In genomic region chr9:21836437-21837161, GRCh38 we compare ENCODE assay signal across 11 cellular contexts. TPM values are rescaled to one million over a fixed set of nuclear protein-coding genes. Genes with fewer than 3 reads are reported as not detected.
A peak's percentile ranks its signal among the peaks of the same experiment; 100 is the strongest.
DNase-seq lines count a peak whose midpoint lies in the region; ATAC-seq, FAIRE-seq and TF ChIP-seq lines count a peak whose summit lies in the region.
"Had no signal": no experiment of that assay in that cellular context is flagged by ENCODE, and none has a peak within 500 bp of the region (broad histone marks: within the 10 kb centered on the region; RNA-seq: fewer than 3 reads in every experiment).

No MANE protein-coding gene starts in this region.

- TF ChIP-seq RAD21 in HCT116 (IDR thresholded peaks at IDR 0.05; ENCODE audit: low read depth) = no peak; the same call in 1 of the 2 replicates

- H3K27ac Mint-ChIP-seq in activated naive CD8-positive, alpha-beta T cell treated with anti-CD3 and anti-CD28 coated beads, Interleukin-2, amount 50 U/mL, for 24 hours = no peak overlapping the region

- RAD21 ChIA-PET in HCT116 (lab: Charles Lee; ENCODE audit: low non-redundant PET in 1 of 2, low total read pairs in 2 of 2, uncharacterized antibody in 2 of 2, unreplicated experiment in 2 of 2) = interaction anchor here in 1 of 2 experiments (0.7 kb wide), 1 partner anchor 24 kb away, joined by 3 read pairs; no protein-coding TSS in a partner anchor

- H3K9me3 ChIP-seq in AG04450 (ENCODE audit: control insufficient read depth, insufficient read depth, low read length) (peaks cover 3% of the 10 kb centered on the region; the same call in 1 of the 2 replicates), HCT116 (ENCODE audit: control insufficient read depth in 1 of 2, insufficient read depth in 1 of 2, low read depth in 1 of 2, low read length in 2 of 2) (peaks cover 0 to 6% of the 10 kb centered on the region in 2 experiments; a peak in 1 of 4 replicates), hepatocyte (ENCODE audit: low read depth) (no peaks in the 10 kb centered on the region), kidney (ENCODE audit: control insufficient read depth in 1 of 2, low read length in 2 of 2) (no peaks in the 10 kb centered on the region)

- TF ChIP-seq CTCF in AG04450 (IDR thresholded peaks at IDR 0.05; ENCODE audit: low read depth, low read length) (no peak), HCT116 (IDR thresholded peaks at IDR 0.05 in 2 of 3, conservative IDR thresholded peaks at IDR 0.05 in 1 of 3; ENCODE audit: borderline replicate concordance in 1 of 3, insufficient read depth in 1 of 3, low read depth in 2 of 3, low read length in 2 of 3) (no peak), hepatocyte (IDR thresholded peaks at IDR 0.05; ENCODE audit: poor library complexity) (no peak), kidney (IDR thresholded peaks at IDR 0.05; ENCODE audit: borderline replicate concordance, extremely low read depth, insufficient read depth) (no peak)

- H3K4me1 ChIP-seq in HCT116 (ENCODE audit: control insufficient read depth in 1 of 2, insufficient read depth in 2 of 2, low read length in 2 of 2) = peaks cover 18 to 62% of the 10 kb centered on the region in 2 experiments
- no peaks in the 10 kb centered on the region for H3K4me1 ChIP-seq in hepatocyte (ENCODE audit: insufficient read depth)
- no peaks in the 10 kb centered on the region for H3K4me1 ChIP-seq in kidney (ENCODE audit: control insufficient read depth in 1 of 2, insufficient read depth in 1 of 2, low read depth in 1 of 2, low read length in 2 of 2)

- DNase-seq in AG04450 (ENCODE audit: low read depth, low spot score) = peak; percentile 95
- peak; percentile 94 for DNase-seq in HCT116 (ENCODE audit: low read depth, low spot score)
- no peak for DNase-seq in activated naive CD8-positive, alpha-beta T cell treated with anti-CD3 and anti-CD28 coated beads, Interleukin-2, amount 50 U/mL, for 24 hours
- peak; percentile 20 for DNase-seq in hepatocyte (ENCODE audit: low spot score)
- DNase-seq in G401 (ENCODE audit: low spot score) = no peak
- no peak for DNase-seq in kidney
- DNase-seq in activated effector memory CD4-positive, alpha-beta T cell treated with anti-CD3 and anti-CD28 coated beads, Interleukin-2, amount 50 U/mL, for 16 hours = no peak
- DNase-seq: immature natural killer cell had no signal

- peaks cover 8% of the 10 kb centered on the region for H3K9me3 Mint-ChIP-seq in activated naive CD8-positive, alpha-beta T cell treated with anti-CD3 and anti-CD28 coated beads, Interleukin-2, amount 50 U/mL, for 24 hours
- H3K9me3 Mint-ChIP-seq: IgD-negative memory B cell had no signal

- peaks cover 68 to 84% of the 10 kb centered on the region in 2 experiments for H3K36me3 ChIP-seq in HCT116 (ENCODE audit: control insufficient read depth in 1 of 2, insufficient read depth in 2 of 2, low read length in 2 of 2)
- H3K36me3 ChIP-seq in hepatocyte (replicated peaks; ENCODE audit: insufficient read depth, low read depth) = no peaks in the 10 kb centered on the region
- H3K36me3 ChIP-seq in kidney (ENCODE audit: control insufficient read depth in 1 of 2, insufficient read depth in 2 of 2, low read length in 2 of 2) = peaks cover 19 to 25% of the 10 kb centered on the region in 2 donors

- H2AFZ ChIP-seq in HCT116 (ENCODE audit: low read depth, low read length, poor library complexity, severe bottlenecking) = no peak overlapping the region
- no peak overlapping the region for H2AFZ ChIP-seq in hepatocyte

- POLR2A ChIA-PET in AG04450 (lab: Yijun Ruan, JAX) (interaction anchor here (1.1 to 1.2 kb wide), 2 partner anchors 20 to 172 kb away, joined by 3 to 4 read pairs; partner anchors contain the start of gene CDKN2B), HCT116 (lab: Charles Lee) (interaction anchor here (0.9 to 1.6 kb wide), 2 partner anchors 27 to 172 kb away, joined by 3 to 5 read pairs; partner anchors contain the start of gene CDKN2B)

- peak overlapping the region; percentile 56 for H3K4me2 ChIP-seq in HCT116 (ENCODE audit: low read length)
- H3K4me2 ChIP-seq in hepatocyte = no peak overlapping the region

- ATAC-seq in HCT116 (peak; percentile 80), HG03139 (IDR thresholded peaks at IDR 0.05; ENCODE audit: unreplicated experiment) (no peak)
- ATAC-seq in activated naive CD8-positive, alpha-beta T cell treated with anti-CD3 and anti-CD28 coated beads, Interleukin-2, amount 50 U/mL, for 24 hours = peak; percentile 51

- H3K27me3 ChIP-seq in AG04450 (ENCODE audit: control insufficient read depth, insufficient read depth, low read length) (no peaks in the 10 kb centered on the region), HCT116 (ENCODE audit: insufficient read depth, low read length) (no peaks in the 10 kb centered on the region), hepatocyte (no peaks in the 10 kb centered on the region)

- peaks cover 44% of the 10 kb centered on the region for H3K4me1 Mint-ChIP-seq in activated naive CD8-positive, alpha-beta T cell treated with anti-CD3 and anti-CD28 coated beads, Interleukin-2, amount 50 U/mL, for 24 hours

- H3K79me2 ChIP-seq in HCT116 (ENCODE audit: insufficient read depth, low read length) = peaks cover 97% of the 10 kb centered on the region
- H3K79me2 ChIP-seq in hepatocyte = peaks cover 14% of the 10 kb centered on the region

- TF ChIP-seq POLR2A in HCT116 (IDR thresholded peaks at IDR 0.05; ENCODE audit: borderline replicate concordance, extremely low read depth, insufficient read depth, insufficient read length) = no peak

- intact Hi-C loops in HCT116 (cut with micrococcal nuclease) (no loop called here), kidney (cut with DNase I) (no loop called here)

- H3K27ac ChIP-seq in AG04450 (ENCODE audit: low read depth, low read length) (peak overlapping the region; percentile 96), HCT116 (ENCODE audit: low read depth, low read length) (peak overlapping the region; percentile 66), hepatocyte (peak overlapping the region; percentile 47), kidney (ENCODE audit: low read depth in 2 of 2, low read length in 2 of 2) (no peak overlapping the region)

- CTCF ChIA-PET in AG04450 (lab: Charles Lee) (interaction anchor here (1.1 to 3.5 kb wide), 5 partner anchors 23 to 408 kb away, joined by 3 to 21 read pairs (median 7); partner anchors contain the start of gene CDKN2B), HCT116 (lab: Charles Lee) (interaction anchor here (0.6 to 2.1 kb wide), 4 partner anchors 23 to 407 kb away, joined by 3 to 10 read pairs (median 8); partner anchors contain the start of gene CDKN2B)

- no peak for FAIRE-seq in kidney (lab: Jason Lieb, UNC)

- no peaks in the 10 kb centered on the region for H3K27me3 Mint-ChIP-seq in activated naive CD8-positive, alpha-beta T cell treated with anti-CD3 and anti-CD28 coated beads, Interleukin-2, amount 50 U/mL, for 24 hours
- H3K27me3 Mint-ChIP-seq: IgD-negative memory B cell had no signal

- TSS peak; percentile 42 for BruUV-seq in HCT116 (replicated peaks; lab: Mats Ljungman, UMichigan)

- H3K9me2 ChIP-seq in HCT116 (ENCODE audit: insufficient read depth) = no peaks in the 10 kb centered on the region
- no peaks in the 10 kb centered on the region for H3K9me2 ChIP-seq in hepatocyte (replicated peaks; ENCODE audit: insufficient read depth)

- no peak overlapping the region for H3K4me3 Mint-ChIP-seq in activated naive CD8-positive, alpha-beta T cell treated with anti-CD3 and anti-CD28 coated beads, Interleukin-2, amount 50 U/mL, for 24 hours
- H3K4me3 Mint-ChIP-seq: immature natural killer cell had no signal

- 72% methylated on average over 7 of the region's 7 CpGs for WGBS in hepatocyte (ENCODE audit: low lambda C conversion rate, missing lambda C conversion rate)

- H3K9ac ChIP-seq in HCT116 (ENCODE audit: low read length) (peak overlapping the region; percentile 40), kidney (ENCODE audit: low read length in 2 of 2) (no peak overlapping the region)

- in situ Hi-C loops in G401 (cut with HindIII; ENCODE audit: low sequenced_read_pairs) = no loop called here

- H3K4me3 ChIP-seq in AG04450 (ENCODE audit: low read depth, low read length) (no peak overlapping the region), HCT116 (replicated peaks in 1 of 2; ENCODE audit: low read depth in 1 of 2, low read length in 2 of 2) (peak overlapping the region; percentile 6 to 33; a peak in 2 of 4 replicates), hepatocyte (no peak overlapping the region), kidney (ENCODE audit: low read length in 2 of 2) (no peak overlapping the region)

- peaks cover 28% of the 10 kb centered on the region; the same call in 1 of the 2 replicates for H4K20me1 ChIP-seq in HCT116 (ENCODE audit: insufficient read depth)
- H4K20me1 ChIP-seq in hepatocyte (ENCODE audit: insufficient read depth, poor library complexity, severe bottlenecking) = no peaks in the 10 kb centered on the region

- H3K36me3 Mint-ChIP-seq in activated naive CD8-positive, alpha-beta T cell treated with anti-CD3 and anti-CD28 coated beads, Interleukin-2, amount 50 U/mL, for 24 hours (ENCODE audit: low read depth) = peaks cover 96% of the 10 kb centered on the region

TF ChIP-seq in HCT116, 20 proteins besides CTCF, POLR2A, EP300 and RAD21 (continues in another document):
- TF ChIP-seq ZNF274 (IDR thresholded peaks at IDR 0.05; ENCODE audit: low read depth, low read length) (no peak), EZH2 (IDR thresholded peaks at IDR 0.05) (no peak), CBX3 (IDR thresholded peaks at IDR 0.05; ENCODE audit: low read depth) (no peak), FOSL1 (IDR thresholded peaks at IDR 0.05; ENCODE audit: low read depth) (peak; percentile 96), EZH2phosphoT487 (IDR thresholded peaks at IDR 0.05; ENCODE audit: borderline replicate concordance) (no peak), POLR2AphosphoS5 (IDR thresholded peaks at IDR 0.05; ENCODE audit: low read depth, low read length) (peak; percentile 76), ELF1 (IDR thresholded peaks at IDR 0.05; ENCODE audit: borderline replicate concordance, low read depth) (no peak), YY1 (IDR thresholded peaks at IDR 0.05; ENCODE audit: extremely low read depth, insufficient replicate concordance, low read depth, low read length) (no peak), ZFX (IDR thresholded peaks at IDR 0.05) (no peak), JUND (IDR thresholded peaks at IDR 0.05) (peak; percentile 86), EGR1 (IDR thresholded peaks at IDR 0.05; ENCODE audit: low read depth) (no peak)

RNA-seq across cellular contexts. Expression of gene MTAP, which starts 34.2 kb away (rescaled TPM):
- 21.7 and 26.1 TPM in 2 replicates for polyA plus RNA-seq in AG04450 (2011; rRNA removed)
- polyA minus RNA-seq in AG04450 (2011; rRNA and poly(A)+ RNA removed) = 25.3 and 28.9 TPM in 2 replicates
- total RNA-seq in HCT116 (2021; ENCODE audit: unreplicated experiment) = 326 TPM
- 76.1 and 98.0 TPM in 2 replicates for polyA plus RNA-seq in HCT116 (2012)
- total RNA-seq in hepatocyte = 18.9 and 38.8 TPM in 2 replicates
- polyA plus RNA-seq in hepatocyte = 15.9 and 21.2 TPM in 2 replicates
- total RNA-seq in G401 (2014; rRNA removed; shearing (Covaris generic)) = 15.1 and 17.4 TPM in 2 replicates
- 42.4 TPM for total RNA-seq in kidney
- 11.2 TPM for polyA plus RNA-seq in kidney (ENCODE audit: insufficient read depth, low read depth, low replicate concordance)
- total RNA-seq: SK-MEL-5 had no signal

Comparison
In these comparisons a context has a peak if more than half of its experiments do, and no peak if none do; other contexts are left out.
1. DNase-seq: peak in AG04450 (single experiment), HCT116 (single experiment) and hepatocyte (single experiment); none in activated naive CD8-positive, alpha-beta T cell treated with anti-CD3 and anti-CD28 coated beads, Interleukin-2, amount 50 U/mL, for 24 hours (single experiment), G401 (single experiment), kidney (single experiment) and activated effector memory CD4-positive, alpha-beta T cell treated with anti-CD3 and anti-CD28 coated beads, Interleukin-2, amount 50 U/mL, for 16 hours (single experiment).
2. H3K27ac ChIP-seq: peak in AG04450 (single experiment), HCT116 (single experiment) and hepatocyte (single experiment); none in kidney (0 of 2).
3. H3K4me3 ChIP-seq: peak in HCT116 (2 of 2); none in AG04450 (single experiment), hepatocyte (single experiment) and kidney (0 of 2).